10 cellular contexts compared by ENCODE assay signal in genomic region chr2:134252092-134252775, GRCh38. TPM values are rescaled to one million over a fixed set of nuclear protein-coding genes. Genes with fewer than 3 reads are reported as not detected.
A peak's percentile ranks its signal among the peaks of the same experiment; 100 is the strongest.
DNase-seq lines count a peak whose midpoint lies in the region; ATAC-seq and TF ChIP-seq lines count a peak whose summit lies in the region.
"Had no signal": no experiment of that assay in that cellular context is flagged by ENCODE, and none has a peak within 500 bp of the region (broad histone marks: within the 10 kb centered on the region; RNA-seq: fewer than 3 reads in every experiment).

No MANE protein-coding gene starts in this region.

- intact Hi-C loops in Caco-2 (cut with micrococcal nuclease; ENCODE audit: unreplicated experiment), result no loop called here

- no peak overlapping the region for H3K4me3 Mint-ChIP-seq in osteocyte (ENCODE audit: unreplicated experiment)
- H3K4me3 Mint-ChIP-seq in Caco-2 (ENCODE audit: unreplicated experiment), result no peak overlapping the region

- no peaks in the 10 kb centered on the region for H3K9me3 ChIP-seq in Caco-2
- H3K9me3 ChIP-seq: MG63 had no signal

- no peaks in the 10 kb centered on the region for H3K27me3 ChIP-seq in Caco-2 (replicated peaks; ENCODE audit: control insufficient read depth, insufficient read depth, low read length)
- H3K27me3 ChIP-seq: MG63 had no signal

- CTCF ChIA-PET in Caco-2 (lab: Charles Lee), result no interaction called here

- H3K4me1 Mint-ChIP-seq in osteocyte (ENCODE audit: unreplicated experiment) (peaks cover 5% of the 10 kb centered on the region), Caco-2 (ENCODE audit: low read depth, unreplicated experiment) (no peaks in the 10 kb centered on the region)

- H3K27ac Mint-ChIP-seq in osteocyte (ENCODE audit: unreplicated experiment) (no peak overlapping the region), Caco-2 (ENCODE audit: unreplicated experiment) (no peak overlapping the region)

- H3K9me3 Mint-ChIP-seq in osteocyte (ENCODE audit: unreplicated experiment) (no peaks in the 10 kb centered on the region), Caco-2 (ENCODE audit: unreplicated experiment) (no peaks in the 10 kb centered on the region)

- BruUV-seq in Caco-2 (replicated peaks; lab: Mats Ljungman, UMichigan), result no TSS peak

- H3K4me1 ChIP-seq in Caco-2, result no peaks in the 10 kb centered on the region

- no peak for TF ChIP-seq CTCF in osteocyte (IDR thresholded peaks at IDR 0.05)
- TF ChIP-seq CTCF in Caco-2 (IDR thresholded peaks at IDR 0.05; ENCODE audit: insufficient read depth in 1 of 2, low read depth in 1 of 2, low read length in 1 of 2, severe bottlenecking in 1 of 2, unreplicated experiment in 1 of 2), result no peak

- no peak overlapping the region for H3K4me3 ChIP-seq in Caco-2 (ENCODE audit: low read depth, low read length)
- H3K4me3 ChIP-seq: MG63 had no signal

- H3K36me3 Mint-ChIP-seq in osteocyte (ENCODE audit: unreplicated experiment) (peaks cover 4% of the 10 kb centered on the region), Caco-2 (ENCODE audit: insufficient read depth, unreplicated experiment) (peaks cover 16% of the 10 kb centered on the region)

- peak; percentile 46 to 57 (median 52) for DNase-seq in stimulated activated CD4-positive, alpha-beta T cell treated with anti-CD3 and anti-CD28 coated beads, Interleukin-12 subunit alpha, Interleukin-12 subunit beta, amount 100 ng/mL, for 48 hours (ENCODE audit: low read depth in 2 of 3, low spot score in 1 of 3)
- no peak for DNase-seq in stimulated activated CD4-positive, alpha-beta T cell treated with anti-CD3 and anti-CD28 coated beads, Interleukin-12 subunit alpha, Interleukin-12 subunit beta, amount 100 ng/mL, for 4 hours
- DNase-seq in NCI-H82 treated with DMSO at 0.1 percent for 48 hours (lab: John Stamatoyannopoulos, UW; ENCODE audit: unreplicated experiment) (peak; percentile 18), dedifferentiated amniotic fluid mesenchymal stem cell (ENCODE audit: extremely low spot score) (peak; percentile 26), osteocyte (ENCODE audit: extremely low spot score, unreplicated experiment) (no peak), Caco-2 (no peak)
- DNase-seq: cerebellar nuclear complex, MG63 had no signal

- no peaks in the 10 kb centered on the region for H3K36me3 ChIP-seq in Caco-2 (ENCODE audit: control insufficient read depth, insufficient read depth, low read length)
- H3K36me3 ChIP-seq: MG63 had no signal

- POLR2A ChIA-PET in Caco-2 (lab: Charles Lee), result no interaction called here

- ATAC-seq in SK-N-SH treated with all-trans-retinoic acid at 6 μM for 48 hours, result no peak
- ATAC-seq in GM21447 (IDR thresholded peaks at IDR 0.05; ENCODE audit: unreplicated experiment), result no peak

- H3K27me3 Mint-ChIP-seq in osteocyte (ENCODE audit: unreplicated experiment) (no peaks in the 10 kb centered on the region), Caco-2 (ENCODE audit: insufficient read depth, unreplicated experiment) (no peaks in the 10 kb centered on the region)

TF ChIP-seq in SK-N-SH treated with all-trans-retinoic acid at 6 μM for 48 hours, 23 proteins besides CTCF, POLR2A, EP300 and RAD21:
- TF ChIP-seq TCF4 (CRISPR knock-in tag; IDR thresholded peaks at IDR 0.05; ENCODE audit: borderline replicate concordance), result no peak
TF ChIP-seq in SK-N-SH treated with all-trans-retinoic acid at 6 μM for 48 hours: peak in this region for 0.

RNA-seq across cellular contexts. Expression of gene MGAT5, which starts 1.6 kb away (rescaled TPM):
- total RNA-seq in osteocyte, result 22.6 and 23.8 TPM in 2 replicates
- total RNA-seq in Caco-2 (2022), result 21.7 and 22.1 TPM in 2 replicates

Comparison
In these comparisons a context has a peak if more than half of its experiments do, and no peak if none do; other contexts are left out.
1. DNase-seq: peak in stimulated activated CD4-positive, alpha-beta T cell treated with anti-CD3 and anti-CD28 coated beads, Interleukin-12 subunit alpha, Interleukin-12 subunit beta, amount 100 ng/mL, for 48 hours (3 of 3), NCI-H82 treated with DMSO at 0.1 percent for 48 hours (single experiment) and dedifferentiated amniotic fluid mesenchymal stem cell (single experiment); none in stimulated activated CD4-positive, alpha-beta T cell treated with anti-CD3 and anti-CD28 coated beads, Interleukin-12 subunit alpha, Interleukin-12 subunit beta, amount 100 ng/mL, for 4 hours (single experiment), osteocyte (single experiment) and Caco-2 (0 of 2).